16 cellular contexts compared by ENCODE assay signal in the genomic region with DNA sequence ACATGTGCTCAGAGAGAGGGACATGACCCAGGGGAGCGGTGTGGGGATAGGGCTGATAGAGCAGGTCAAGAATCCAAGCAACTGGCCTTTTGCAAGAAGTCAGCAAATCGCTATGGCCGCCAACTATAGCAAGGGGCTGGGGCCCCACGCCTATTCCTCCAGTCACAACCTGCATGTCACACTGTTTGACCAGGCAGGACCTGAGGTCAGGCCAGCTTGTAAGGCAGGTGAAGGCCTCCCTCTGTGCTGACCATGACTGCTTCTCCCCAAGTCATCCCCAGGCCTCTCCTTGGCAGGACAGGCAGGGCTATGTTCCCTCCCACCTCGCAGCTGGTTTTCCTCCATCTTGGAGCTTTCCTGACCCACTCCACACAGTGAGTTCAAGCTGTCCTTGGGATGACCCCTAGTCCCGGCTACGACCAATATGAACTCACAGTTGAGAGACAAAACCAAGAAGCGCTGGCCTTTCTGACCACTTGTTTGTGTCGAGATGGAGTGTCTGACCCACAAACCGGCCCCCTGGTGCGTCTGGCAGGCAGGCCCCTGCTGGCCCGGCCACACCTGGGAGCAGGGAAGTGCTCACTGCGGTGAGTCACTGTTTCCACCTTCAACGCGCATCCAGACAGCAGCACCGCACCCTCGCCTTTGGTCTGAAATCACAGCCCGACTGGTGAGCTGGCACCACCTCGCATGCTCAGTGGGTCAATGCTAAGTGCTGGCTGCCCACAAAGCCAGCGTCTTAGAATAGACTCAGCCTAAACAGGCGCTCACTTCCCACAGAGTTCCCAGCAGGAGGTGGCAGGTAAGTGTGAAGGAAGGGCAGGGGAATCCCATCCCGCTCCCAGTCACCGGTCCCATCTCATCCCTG.
DNase-seq lines count a peak whose midpoint lies in the region; FAIRE-seq and TF ChIP-seq lines count a peak whose summit lies in the region.
"Had no signal": no experiment of that assay in that cellular context is flagged by ENCODE, and none has a peak within 500 bp of the region (broad histone marks: within the 10 kb centered on the region; RNA-seq: fewer than 3 reads in every experiment).

No MANE protein-coding gene starts in this region.

- peaks cover 5% of the 10 kb centered on the region for H3K27me3 Mint-ChIP-seq in activated T-helper 2 cell treated with anti-CD3 and anti-CD28 coated beads, Interferon-gamma antibody, Interleukin-2, Interleukin-4, amounts not matched to agents 10 μg/mL and 5 μg/mL and 100 μg/mL, durations not matched to agents 14 hours and 24 hours and 36 hours (ENCODE audit: low read depth)

- H3K4me1 Mint-ChIP-seq in activated T-helper 2 cell treated with anti-CD3 and anti-CD28 coated beads, Interferon-gamma antibody, Interleukin-2, Interleukin-4, amounts not matched to agents 10 μg/mL and 5 μg/mL and 100 μg/mL, durations not matched to agents 14 hours and 24 hours and 36 hours (ENCODE audit: low read depth) = no peaks in the 10 kb centered on the region
- H3K4me1 Mint-ChIP-seq: activated naive CD4-positive, alpha-beta T cell treated with anti-CD3 and anti-CD28 coated beads, Interleukin-2, amount 10 ng/mL, durations not matched to agents 7 days and 5 days had no signal

- in situ Hi-C loops in brain microvascular endothelial cell (cut with HindIII; ENCODE audit: low pct_ligation_motif_present, low sequenced_read_pairs) = loop anchor here (25.0 kb wide), 1 partner anchor 367 kb away; no protein-coding TSS in a partner anchor

- H3K4me1 ChIP-seq in HUES48 (ENCODE audit: control insufficient read depth, insufficient read depth, low read length) = peaks cover 7% of the 10 kb centered on the region
- H3K4me1 ChIP-seq in small intestine (ENCODE audit: control insufficient read depth in 2 of 2, insufficient read depth in 1 of 2, low read depth in 1 of 2, low read length in 1 of 2) = no peaks in the 10 kb centered on the region
- H3K4me1 ChIP-seq: upper lobe of left lung had no signal

- H3K36me3 Mint-ChIP-seq in activated T-helper 2 cell treated with anti-CD3 and anti-CD28 coated beads, Interferon-gamma antibody, Interleukin-2, Interleukin-4, amounts not matched to agents 10 μg/mL and 5 μg/mL and 100 μg/mL, durations not matched to agents 14 hours and 24 hours and 36 hours (ENCODE audit: low read depth) = no peaks in the 10 kb centered on the region
- H3K36me3 Mint-ChIP-seq: activated naive CD4-positive, alpha-beta T cell treated with anti-CD3 and anti-CD28 coated beads, Interleukin-2, amount 10 ng/mL, durations not matched to agents 7 days and 5 days had no signal

- peak; percentile 99 for FAIRE-seq in bronchial epithelial cell (lab: Jason Lieb, UNC)
- no peak for FAIRE-seq in small intestine (lab: Jason Lieb, UNC)
- FAIRE-seq: GM12878 had no signal

- peak overlapping the region; percentile 41 for H3K27ac ChIP-seq in HUES48 (ENCODE audit: low read depth, low read length)
- H3K27ac ChIP-seq in small intestine (ENCODE audit: low read depth in 1 of 2, low read length in 1 of 2) = no peak overlapping the region
- H3K27ac ChIP-seq in brain microvascular endothelial cell = no peak overlapping the region
- H3K27ac ChIP-seq: upper lobe of left lung had no signal

- H3K9me3 Mint-ChIP-seq in activated T-helper 2 cell treated with anti-CD3 and anti-CD28 coated beads, Interferon-gamma antibody, Interleukin-2, Interleukin-4, amounts not matched to agents 10 μg/mL and 5 μg/mL and 100 μg/mL, durations not matched to agents 14 hours and 24 hours and 36 hours = no peaks in the 10 kb centered on the region
- H3K9me3 Mint-ChIP-seq: activated naive CD4-positive, alpha-beta T cell treated with anti-CD3 and anti-CD28 coated beads, Interleukin-2, amount 10 ng/mL, durations not matched to agents 7 days and 5 days; nephron progenitor cell had no signal

- H3K9me3 ChIP-seq in HUES48 (ENCODE audit: control insufficient read depth, insufficient read depth, low read length) (no peaks in the 10 kb centered on the region), small intestine (ENCODE audit: control insufficient read depth, low read depth) (no peaks in the 10 kb centered on the region)
- H3K9me3 ChIP-seq: upper lobe of left lung had no signal

- no peak overlapping the region for H3K27ac Mint-ChIP-seq in activated T-helper 2 cell treated with anti-CD3 and anti-CD28 coated beads, Interferon-gamma antibody, Interleukin-2, Interleukin-4, amounts not matched to agents 10 μg/mL and 5 μg/mL and 100 μg/mL, durations not matched to agents 14 hours and 24 hours and 36 hours
- H3K27ac Mint-ChIP-seq: activated naive CD4-positive, alpha-beta T cell treated with anti-CD3 and anti-CD28 coated beads, Interleukin-2, amount 10 ng/mL, durations not matched to agents 7 days and 5 days; nephron progenitor cell had no signal

- H3K27me3 ChIP-seq in HUES48 (ENCODE audit: control insufficient read depth, insufficient read depth, low read length) (no peaks in the 10 kb centered on the region), bronchial epithelial cell (ENCODE audit: control insufficient read depth, insufficient read depth, low read length) (no peaks in the 10 kb centered on the region), small intestine (ENCODE audit: control insufficient read depth in 2 of 2, insufficient read depth in 2 of 2, low read length in 2 of 2) (no peaks in the 10 kb centered on the region), brain microvascular endothelial cell (replicated peaks) (no peaks in the 10 kb centered on the region)
- H3K27me3 ChIP-seq: upper lobe of left lung had no signal

- TF ChIP-seq CTCF in bronchial epithelial cell (IDR thresholded peaks at IDR 0.05; ENCODE audit: insufficient read depth, low read length, severe bottlenecking) = no peak
- TF ChIP-seq CTCF in brain microvascular endothelial cell (IDR thresholded peaks at IDR 0.05; ENCODE audit: low read depth, low read length, missing control alignments) = no peak

- no peak overlapping the region for H3K4me3 ChIP-seq in HUES48 (ENCODE audit: low read depth, low read length)
- H3K4me3 ChIP-seq in bronchial epithelial cell (ENCODE audit: low read depth, low read length) = no peak overlapping the region
- H3K4me3 ChIP-seq in small intestine (ENCODE audit: low read depth in 1 of 2, low read length in 2 of 2) = no peak overlapping the region
- no peak overlapping the region for H3K4me3 ChIP-seq in brain microvascular endothelial cell (ENCODE audit: low read depth, low read length)
- H3K4me3 ChIP-seq: GM12878, upper lobe of left lung had no signal

- no peak overlapping the region for H3K9ac ChIP-seq in HUES48 (ENCODE audit: low read depth, low read length)

- H3K4me3 Mint-ChIP-seq in activated T-helper 2 cell treated with anti-CD3 and anti-CD28 coated beads, Interferon-gamma antibody, Interleukin-2, Interleukin-4, amounts not matched to agents 10 μg/mL and 5 μg/mL and 100 μg/mL, durations not matched to agents 14 hours and 24 hours and 36 hours (ENCODE audit: low read depth) = no peak overlapping the region
- H3K4me3 Mint-ChIP-seq: activated naive CD4-positive, alpha-beta T cell treated with anti-CD3 and anti-CD28 coated beads, Interleukin-2, amount 10 ng/mL, durations not matched to agents 7 days and 5 days; nephron progenitor cell had no signal

- H3K36me3 ChIP-seq in HUES48 (ENCODE audit: control insufficient read depth, insufficient read depth, low read length) (no peaks in the 10 kb centered on the region), bronchial epithelial cell (ENCODE audit: control insufficient read depth, insufficient read depth, low read length) (no peaks in the 10 kb centered on the region), small intestine (ENCODE audit: control insufficient read depth in 2 of 2, insufficient read depth in 2 of 2, low read length in 2 of 2) (no peaks in the 10 kb centered on the region), brain microvascular endothelial cell (replicated peaks) (no peaks in the 10 kb centered on the region)
- H3K36me3 ChIP-seq: upper lobe of left lung had no signal

- 82 to 85% (median 84%) methylated on average over 23 of the region's 23 CpGs for WGBS in small intestine, 3 donors

- DNase-seq in A172 (ENCODE audit: low spot score) (peak; percentile 98), bronchial epithelial cell (ENCODE audit: low read depth) (peak; percentile 99), myocyte (ENCODE audit: low read depth) (peak; percentile 37), small intestine (no peak), brain microvascular endothelial cell (no peak), epidermal melanocyte (ENCODE audit: insufficient read length, low spot score) (no peak)
- no peak for DNase-seq in activated T-helper 2 cell treated with anti-CD3 and anti-CD28 coated beads, Interferon-gamma antibody, Interleukin-2, Interleukin-4, amounts not matched to agents 10 μg/mL and 5 μg/mL and 100 μg/mL, durations not matched to agents 14 hours and 24 hours and 36 hours (ENCODE audit: low spot score)
- DNase-seq: activated naive CD4-positive, alpha-beta T cell treated with anti-CD3 and anti-CD28 coated beads, Interleukin-2, amount 10 ng/mL, durations not matched to agents 7 days and 5 days; DMS79 treated with DMSO at 0.1 percent for 48 hours; foreskin fibroblast; left colon; NCI-H446 treated with DMSO at 0.1 percent for 48 hours; nephron progenitor cell had no signal

- intact Hi-C loops in activated T-helper 2 cell treated with anti-CD3 and anti-CD28 coated beads, Interferon-gamma antibody, Interleukin-2, Interleukin-4, amounts not matched to agents 10 μg/mL and 5 μg/mL and 100 μg/mL, durations not matched to agents 14 hours and 24 hours and 36 hours (cut with micrococcal nuclease) = no loop called here

Comparison
In these comparisons a context has a peak if more than half of its experiments do, and no peak if none do; other contexts are left out.
1. DNase-seq: peak in A172 (single experiment), bronchial epithelial cell (single experiment) and myocyte (single experiment); none in small intestine (single experiment), brain microvascular endothelial cell (single experiment), epidermal melanocyte (single experiment) and activated T-helper 2 cell treated with anti-CD3 and anti-CD28 coated beads, Interferon-gamma antibody, Interleukin-2, Interleukin-4, amounts not matched to agents 10 μg/mL and 5 μg/mL and 100 μg/mL, durations not matched to agents 14 hours and 24 hours and 36 hours (single experiment).